In the genomic region with DNA sequence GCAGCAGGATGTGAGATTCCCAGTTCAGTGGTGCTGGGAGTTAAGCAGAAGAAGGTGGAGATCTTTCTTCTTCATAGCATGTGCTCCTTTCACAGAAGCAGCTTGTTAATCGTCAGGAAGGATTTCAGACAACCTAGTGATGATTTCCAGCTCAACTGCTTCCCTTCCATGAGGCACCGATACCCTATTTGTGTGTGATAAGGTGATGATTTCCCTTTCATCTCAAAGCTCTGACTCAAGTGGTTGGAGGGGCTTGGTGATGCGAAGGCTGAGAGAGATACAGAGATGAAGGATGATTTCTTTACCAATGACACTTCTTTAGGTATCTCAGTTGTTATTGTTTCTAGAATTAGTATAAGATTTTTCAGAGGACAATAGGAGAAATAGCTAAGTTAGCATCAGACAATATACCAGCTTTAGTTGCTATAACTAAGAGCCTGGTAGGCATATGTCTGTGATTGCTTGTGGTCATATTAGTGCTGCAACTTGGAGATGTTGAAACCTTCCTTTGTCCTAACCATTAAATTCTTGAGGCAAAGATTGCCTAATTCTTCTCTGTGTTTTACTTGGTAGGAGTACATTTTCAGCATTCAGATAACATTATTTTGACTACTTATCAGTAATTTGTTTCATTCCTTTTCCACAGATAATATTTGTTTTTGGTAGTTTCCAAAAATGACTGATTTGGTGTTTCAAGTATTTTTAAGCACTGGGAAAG, we compare ENCODE assay signal across 17 cellular contexts.
DNase-seq lines count a peak whose midpoint lies in the region; ATAC-seq and TF ChIP-seq lines count a peak whose summit lies in the region.
"Had no signal": no experiment of that assay in that cellular context is flagged by ENCODE, and none has a peak within 500 bp of the region (broad histone marks: within the 10 kb centered on the region; RNA-seq: fewer than 3 reads in every experiment).

No MANE protein-coding gene starts in this region.

- ATAC-seq in CD4-positive, CD25-positive, alpha-beta regulatory T cell (ENCODE audit: low read depth in 2 of 2): no peak
- no peak for ATAC-seq in GM21381 (IDR thresholded peaks at IDR 0.05; ENCODE audit: unreplicated experiment)

- TF ChIP-seq CTCF in nephron (IDR thresholded peaks at IDR 0.05; ENCODE audit: unreplicated experiment in 3 of 3): no peak

- H3K27me3 ChIP-seq in CD4-positive, CD25-positive, alpha-beta regulatory T cell (ENCODE audit: control insufficient read depth, insufficient read depth, low read length): no peaks in the 10 kb centered on the region
- H3K27me3 ChIP-seq: pancreas had no signal

- no peak for DNase-seq in CD4-positive, CD25-positive, alpha-beta regulatory T cell
- DNase-seq in MV-4-11 (lab: John Stamatoyannopoulos, UW) (peak; percentile 71), dedifferentiated amniotic fluid mesenchymal stem cell (ENCODE audit: extremely low spot score) (peak; percentile 48), kidney tubule cell (ENCODE audit: low spot score) (no peak), SW 1271 (lab: John Stamatoyannopoulos, UW) (no peak)
- DNase-seq in activated CD4-positive, alpha-beta T cell treated with anti-CD3 and anti-CD28 coated beads, Interleukin-2, amount 50 U/mL, for 48 hours: no peak
- DNase-seq: activated CD4-positive, alpha-beta T cell treated with anti-CD3 and anti-CD28 coated beads, Interleukin-2, amount 10 ng/mL, durations not matched to agents 24 days and 14 days; mammary epithelial cell; NCI-H1436; NCI-H774; pancreas; stimulated activated CD4-positive, alpha-beta T cell treated with anti-CD3 and anti-CD28 coated beads, Interleukin-4, amount 100 ng/mL, for 1 hour; stimulated activated naive CD4-positive, alpha-beta T cell had no signal

- H3K36me3 ChIP-seq in CD4-positive, CD25-positive, alpha-beta regulatory T cell (ENCODE audit: control insufficient read depth, insufficient read depth, low read length): peaks cover 2% of the 10 kb centered on the region
- H3K36me3 ChIP-seq: pancreas had no signal

- no peak overlapping the region for H3K27ac ChIP-seq in CD4-positive, CD25-positive, alpha-beta regulatory T cell (ENCODE audit: insufficient read depth, low read length, poor library complexity, severe bottlenecking)
- H3K27ac ChIP-seq: pancreas, SK-N-MC had no signal

- H3K9me3 Mint-ChIP-seq in CD4-positive, CD25-positive, alpha-beta regulatory T cell: peaks cover 0 to 6% (median 0%) of the 10 kb centered on the region in 7 donors
- no peaks in the 10 kb centered on the region for H3K9me3 Mint-ChIP-seq in nephron
- H3K9me3 Mint-ChIP-seq: activated T-helper 2 cell treated with anti-CD3 and anti-CD28 coated beads, Interferon-gamma antibody, Interleukin-2, Interleukin-4, amounts not matched to agents 10 μg/mL and 5 μg/mL and 100 μg/mL, durations not matched to agents 14 hours and 24 hours and 36 hours had no signal

- H3K4me1 ChIP-seq in CD4-positive, CD25-positive, alpha-beta regulatory T cell (ENCODE audit: control insufficient read depth, insufficient read depth, low read length, poor library complexity, severe bottlenecking): no peaks in the 10 kb centered on the region

- H3K4me1 Mint-ChIP-seq in CD4-positive, CD25-positive, alpha-beta regulatory T cell: peaks cover 34 to 48% (median 45%) of the 10 kb centered on the region in 4 donors
- H3K4me1 Mint-ChIP-seq in nephron: peaks cover 19% of the 10 kb centered on the region

- H3K4me3 Mint-ChIP-seq in CD4-positive, CD25-positive, alpha-beta regulatory T cell: peak overlapping the region in 1 of 4 donors; percentile 38
- H3K4me3 Mint-ChIP-seq in nephron: no peak overlapping the region
- H3K4me3 Mint-ChIP-seq: activated CD4-positive, alpha-beta T cell treated with anti-CD3 and anti-CD28 coated beads, Interleukin-2, amount 10 ng/mL, durations not matched to agents 24 days and 14 days had no signal

- peak overlapping the region in 2 of 3 donors; percentile 27 to 71 for H3K27ac Mint-ChIP-seq in CD4-positive, CD25-positive, alpha-beta regulatory T cell
- H3K27ac Mint-ChIP-seq in nephron: peak overlapping the region in 2 of 3 experiments; percentile 8 to 40
- H3K27ac Mint-ChIP-seq: activated CD4-positive, alpha-beta T cell treated with anti-CD3 and anti-CD28 coated beads, Interleukin-2, amount 10 ng/mL, durations not matched to agents 24 days and 14 days; activated T-helper 2 cell treated with anti-CD3 and anti-CD28 coated beads, Interferon-gamma antibody, Interleukin-2, Interleukin-4, amounts not matched to agents 10 μg/mL and 5 μg/mL and 100 μg/mL, durations not matched to agents 14 hours and 24 hours and 36 hours had no signal

- H3K27me3 Mint-ChIP-seq in CD4-positive, CD25-positive, alpha-beta regulatory T cell: no peaks in the 10 kb centered on the region
- H3K27me3 Mint-ChIP-seq in nephron (ENCODE audit: low read depth): no peaks in the 10 kb centered on the region

- H3K4me3 ChIP-seq in CD4-positive, CD25-positive, alpha-beta regulatory T cell (ENCODE audit: low read depth, low read length): no peak overlapping the region
- H3K4me3 ChIP-seq: pancreas, SK-N-MC had no signal

- H3K36me3 Mint-ChIP-seq in CD4-positive, CD25-positive, alpha-beta regulatory T cell: peaks cover 26% of the 10 kb centered on the region
- H3K36me3 Mint-ChIP-seq in nephron (ENCODE audit: low read depth): no peaks in the 10 kb centered on the region

- H3K9me3 ChIP-seq in CD4-positive, CD25-positive, alpha-beta regulatory T cell (ENCODE audit: control insufficient read depth in 2 of 2, low read length in 2 of 2): no peaks in the 10 kb centered on the region
- H3K9me3 ChIP-seq: pancreas had no signal

Comparison
In these comparisons a context has a peak if more than half of its experiments do, and no peak if none do; other contexts are left out.
1. DNase-seq: peak in MV-4-11 (single experiment) and dedifferentiated amniotic fluid mesenchymal stem cell (single experiment); none in CD4-positive, CD25-positive, alpha-beta regulatory T cell (0 of 3), kidney tubule cell (single experiment), activated CD4-positive, alpha-beta T cell treated with anti-CD3 and anti-CD28 coated beads, Interleukin-2, amount 50 U/mL, for 48 hours (0 of 2) and SW 1271 (0 of 2).